14 cellular contexts compared by ENCODE assay signal in the genomic region with DNA sequence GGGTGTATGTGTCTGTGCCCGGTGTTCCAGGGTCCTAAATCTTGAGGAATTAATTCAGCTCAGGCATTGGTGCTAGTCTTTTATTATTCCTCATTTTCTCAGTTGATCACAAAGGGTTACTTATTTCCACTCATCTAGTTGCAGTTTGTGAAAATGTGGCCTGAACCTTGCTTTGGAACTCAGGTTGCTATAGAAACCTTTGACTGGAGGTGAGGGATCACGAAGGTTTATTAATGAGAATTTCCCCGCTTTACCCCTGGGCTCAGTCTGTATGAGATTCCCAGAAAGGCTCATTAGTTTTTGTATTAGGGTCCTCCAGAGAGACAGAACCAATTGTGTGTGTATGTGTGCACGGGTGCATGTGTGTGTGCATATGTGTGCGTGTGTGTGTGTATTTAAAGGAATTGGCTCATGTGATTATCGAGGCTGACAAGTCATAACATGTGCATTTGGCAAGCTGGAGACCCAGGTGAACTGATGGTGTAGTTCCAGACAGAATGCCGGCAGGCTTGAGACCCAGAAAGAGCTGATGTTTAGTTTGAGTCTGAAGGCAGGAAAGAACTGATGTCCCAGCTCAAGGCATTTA.
DNase-seq lines count a peak whose midpoint lies in the region; ATAC-seq, FAIRE-seq and TF ChIP-seq lines count a peak whose summit lies in the region.
"Had no signal": no experiment of that assay in that cellular context is flagged by ENCODE, and none has a peak within 500 bp of the region (broad histone marks: within the 10 kb centered on the region; RNA-seq: fewer than 3 reads in every experiment).

No MANE protein-coding gene starts in this region.

- DNase-seq in NCI-H146 (lab: John Stamatoyannopoulos, UW), result peak; percentile 11
- no peak for DNase-seq in NCI-H146 treated with DMSO at 0.1 percent for 48 hours (lab: John Stamatoyannopoulos, UW; ENCODE audit: unreplicated experiment)
- peak; percentile 27 for DNase-seq in NCI-H1694 (lab: John Stamatoyannopoulos, UW)
- peak in 1 of 6 donors; percentile 16 for DNase-seq in pancreas
- no peak for DNase-seq in activated CD4-positive, alpha-beta T cell treated with anti-CD3 and anti-CD28 coated beads, Interleukin-2, amount 50 U/mL, for 1 hour
- no peak for DNase-seq in HuH-7.5 (ENCODE audit: low spot score)
- DNase-seq: 8988T, HCEC 1CT, NCI-H187, NCI-H526 had no signal

- no peak for TF ChIP-seq CTCF in pancreas (IDR thresholded peaks at IDR 0.05)

- H3K27me3 ChIP-seq in pancreas, result no peaks in the 10 kb centered on the region
- H3K27me3 ChIP-seq: BLaER1 treated with 17β-estradiol and CSF1 and Interleukin-3, amounts not matched to agents 10 nM and 100 nM; SJSA1 had no signal

- ATAC-seq in esophagus mucosa, result peak; percentile 54
- peak in 3 of 4 donors; percentile 32 to 60 (median 53) for ATAC-seq in pancreas
- ATAC-seq in HG02588 (IDR thresholded peaks at IDR 0.05; ENCODE audit: unreplicated experiment), result no peak

- FAIRE-seq in pancreas (lab: Jason Lieb, UNC), result no peak

- H3K9me3 ChIP-seq in pancreas, result no peaks in the 10 kb centered on the region
- H3K9me3 ChIP-seq: BLaER1 treated with 17β-estradiol and CSF1 and Interleukin-3, amounts not matched to agents 10 nM and 100 nM; SJSA1 had no signal

- no peak overlapping the region for H3K27ac ChIP-seq in pancreas
- H3K27ac ChIP-seq: BLaER1 treated with 17β-estradiol and CSF1 and Interleukin-3, amounts not matched to agents 10 nM and 100 nM; SJSA1 had no signal

- WGBS in pancreas, 2 donors, result 59 to 63% methylated on average over 7 of the region's 7 CpGs

- no peak overlapping the region for H3K4me3 ChIP-seq in pancreas
- H3K4me3 ChIP-seq: BLaER1 treated with 17β-estradiol and CSF1 and Interleukin-3, amounts not matched to agents 10 nM and 100 nM; SJSA1 had no signal

- no peaks in the 10 kb centered on the region for H3K36me3 ChIP-seq in pancreas
- H3K36me3 ChIP-seq: BLaER1 treated with 17β-estradiol and CSF1 and Interleukin-3, amounts not matched to agents 10 nM and 100 nM; SJSA1 had no signal

- intact Hi-C loops in pancreas (cut with DNase I), result no loop called here

- no peaks in the 10 kb centered on the region for H3K4me1 ChIP-seq in pancreas
- H3K4me1 ChIP-seq: SJSA1 had no signal

Comparison
In these comparisons a context has a peak if more than half of its experiments do, and no peak if none do; other contexts are left out.
1. DNase-seq: peak in NCI-H146 (single experiment) and NCI-H1694 (single experiment); none in NCI-H146 treated with DMSO at 0.1 percent for 48 hours (single experiment), activated CD4-positive, alpha-beta T cell treated with anti-CD3 and anti-CD28 coated beads, Interleukin-2, amount 50 U/mL, for 1 hour (single experiment) and HuH-7.5 (single experiment).